ENCODE assay signal across 11 cellular contexts in genomic region chr5:69105996-69106906, GRCh38. TPM values are rescaled to one million over a fixed set of nuclear protein-coding genes. Genes with fewer than 3 reads are reported as not detected.
DNase-seq lines count a peak whose midpoint lies in the region; ATAC-seq and TF ChIP-seq lines count a peak whose summit lies in the region.
"Had no signal": no experiment of that assay in that cellular context is flagged by ENCODE, and none has a peak within 500 bp of the region (broad histone marks: within the 10 kb centered on the region; RNA-seq: fewer than 3 reads in every experiment).

No MANE protein-coding gene starts in this region.

- H3K4me3 ChIP-seq in neutrophil (ENCODE audit: low read depth in 1 of 2, low read length in 1 of 2) (no peak overlapping the region), foreskin fibroblast (ENCODE audit: low read depth in 1 of 2, low read length in 2 of 2) (no peak overlapping the region)
- H3K4me3 ChIP-seq: body of pancreas, gastroesophageal sphincter had no signal

- H3K4me1 Mint-ChIP-seq in activated CD4-positive, alpha-beta T cell treated with anti-CD3 and anti-CD28 coated beads, Interleukin-2, amount 10 ng/mL, durations not matched to agents 24 days and 14 days = no peaks in the 10 kb centered on the region
- H3K4me1 Mint-ChIP-seq in activated T-helper 1 cell treated with anti-CD3 and anti-CD28 coated beads, Interleukin-12 subunit alpha, Interleukin-12 subunit beta, Interleukin-2, Interleukin-4 antibody, amounts not matched to agents 30 ng/mL and 10 ng/mL and 1 ng/mL, durations not matched to agents 14 hours and 24 hours and 36 hours (ENCODE audit: low read depth) = peaks cover 6% of the 10 kb centered on the region

- peak overlapping the region; percentile 20 for H3K27ac Mint-ChIP-seq in activated CD4-positive, alpha-beta T cell treated with anti-CD3 and anti-CD28 coated beads, Interleukin-2, amount 10 ng/mL, durations not matched to agents 24 days and 14 days
- no peak overlapping the region for H3K27ac Mint-ChIP-seq in activated T-helper 1 cell treated with anti-CD3 and anti-CD28 coated beads, Interleukin-12 subunit alpha, Interleukin-12 subunit beta, Interleukin-2, Interleukin-4 antibody, amounts not matched to agents 30 ng/mL and 10 ng/mL and 1 ng/mL, durations not matched to agents 14 hours and 24 hours and 36 hours

- peak overlapping the region; percentile 77 for H3K27ac ChIP-seq in neutrophil
- H3K27ac ChIP-seq: body of pancreas, gastroesophageal sphincter had no signal

- TF ChIP-seq CTCF in neutrophil (IDR thresholded peaks at IDR 0.05) (no peak), foreskin fibroblast (IDR thresholded peaks at IDR 0.05; ENCODE audit: low read depth, low read length) (no peak)

- ATAC-seq in HG02981 (IDR thresholded peaks at IDR 0.05; ENCODE audit: unreplicated experiment) = peak; percentile 79
- ATAC-seq: body of pancreas, gastroesophageal sphincter had no signal

- no peaks in the 10 kb centered on the region for H3K27me3 ChIP-seq in neutrophil
- H3K27me3 ChIP-seq: body of pancreas, gastroesophageal sphincter had no signal

- peaks cover 31% of the 10 kb centered on the region for H3K36me3 ChIP-seq in neutrophil

- no peak overlapping the region for H3K4me3 Mint-ChIP-seq in activated CD4-positive, alpha-beta T cell treated with anti-CD3 and anti-CD28 coated beads, Interleukin-2, amount 10 ng/mL, durations not matched to agents 24 days and 14 days
- H3K4me3 Mint-ChIP-seq in activated T-helper 1 cell treated with anti-CD3 and anti-CD28 coated beads, Interleukin-12 subunit alpha, Interleukin-12 subunit beta, Interleukin-2, Interleukin-4 antibody, amounts not matched to agents 30 ng/mL and 10 ng/mL and 1 ng/mL, durations not matched to agents 14 hours and 24 hours and 36 hours = no peak overlapping the region

- peaks cover 52% of the 10 kb centered on the region for H3K36me3 Mint-ChIP-seq in activated CD4-positive, alpha-beta T cell treated with anti-CD3 and anti-CD28 coated beads, Interleukin-2, amount 10 ng/mL, durations not matched to agents 24 days and 14 days (ENCODE audit: low read depth)
- peaks cover 46% of the 10 kb centered on the region for H3K36me3 Mint-ChIP-seq in activated T-helper 1 cell treated with anti-CD3 and anti-CD28 coated beads, Interleukin-12 subunit alpha, Interleukin-12 subunit beta, Interleukin-2, Interleukin-4 antibody, amounts not matched to agents 30 ng/mL and 10 ng/mL and 1 ng/mL, durations not matched to agents 14 hours and 24 hours and 36 hours (ENCODE audit: low read depth)

- peaks cover 0 to 11% of the 10 kb centered on the region in 2 experiments for H3K4me1 ChIP-seq in neutrophil (ENCODE audit: control insufficient read depth in 1 of 2, insufficient read depth in 1 of 2, low read depth in 1 of 2, low read length in 1 of 2)
- H3K4me1 ChIP-seq: body of pancreas, gastroesophageal sphincter had no signal

- no peaks in the 10 kb centered on the region for H3K9me3 Mint-ChIP-seq in activated CD4-positive, alpha-beta T cell treated with anti-CD3 and anti-CD28 coated beads, Interleukin-2, amount 10 ng/mL, durations not matched to agents 24 days and 14 days
- H3K9me3 Mint-ChIP-seq in activated T-helper 1 cell treated with anti-CD3 and anti-CD28 coated beads, Interleukin-12 subunit alpha, Interleukin-12 subunit beta, Interleukin-2, Interleukin-4 antibody, amounts not matched to agents 30 ng/mL and 10 ng/mL and 1 ng/mL, durations not matched to agents 14 hours and 24 hours and 36 hours = no peaks in the 10 kb centered on the region

- no peaks in the 10 kb centered on the region for H3K27me3 Mint-ChIP-seq in activated CD4-positive, alpha-beta T cell treated with anti-CD3 and anti-CD28 coated beads, Interleukin-2, amount 10 ng/mL, durations not matched to agents 24 days and 14 days
- no peaks in the 10 kb centered on the region for H3K27me3 Mint-ChIP-seq in activated T-helper 1 cell treated with anti-CD3 and anti-CD28 coated beads, Interleukin-12 subunit alpha, Interleukin-12 subunit beta, Interleukin-2, Interleukin-4 antibody, amounts not matched to agents 30 ng/mL and 10 ng/mL and 1 ng/mL, durations not matched to agents 14 hours and 24 hours and 36 hours (ENCODE audit: insufficient read depth)

- H3K9me3 ChIP-seq in neutrophil = no peaks in the 10 kb centered on the region
- H3K9me3 ChIP-seq: body of pancreas, gastroesophageal sphincter had no signal

- intact Hi-C loops in activated CD4-positive, alpha-beta T cell treated with anti-CD3 and anti-CD28 coated beads, Interleukin-2, amount 10 ng/mL, durations not matched to agents 24 days and 14 days (cut with micrococcal nuclease) = no loop called here
- intact Hi-C loops in activated T-helper 1 cell treated with anti-CD3 and anti-CD28 coated beads, Interleukin-12 subunit alpha, Interleukin-12 subunit beta, Interleukin-2, Interleukin-4 antibody, amounts not matched to agents 30 ng/mL and 10 ng/mL and 1 ng/mL, durations not matched to agents 14 hours and 24 hours and 36 hours (cut with micrococcal nuclease) = no loop called here

- DNase-seq in activated CD4-positive, alpha-beta T cell treated with anti-CD3 and anti-CD28 coated beads, Interleukin-2, amount 10 ng/mL, durations not matched to agents 24 days and 14 days = no peak
- no peak for DNase-seq in activated CD4-positive, alpha-beta T cell treated with anti-CD3 and anti-CD28 coated beads for 1 hour
- DNase-seq in NOMO-1 treated with dmso at 0.1 percent for 144 hours (lab: John Stamatoyannopoulos, UW; ENCODE audit: unreplicated experiment) (peak; percentile 61), NCI-H1417 (lab: John Stamatoyannopoulos, UW) (no peak), foreskin fibroblast (no peak)
- DNase-seq in activated T-helper 1 cell treated with anti-CD3 and anti-CD28 coated beads, Interleukin-12 subunit alpha, Interleukin-12 subunit beta, Interleukin-2, Interleukin-4 antibody, amounts not matched to agents 30 ng/mL and 10 ng/mL and 1 ng/mL, durations not matched to agents 14 hours and 24 hours and 36 hours (ENCODE audit: low spot score) = no peak
- DNase-seq: body of pancreas, NCI-H774 had no signal

RNA-seq across cellular contexts. Expression of gene SLC30A5, which starts 12.4 kb away (rescaled TPM):
- total RNA-seq in activated CD4-positive, alpha-beta T cell treated with anti-CD3 and anti-CD28 coated beads, Interleukin-2, amount 10 ng/mL, durations not matched to agents 24 days and 14 days = 60.2 and 65.4 TPM in 2 replicates
- 60.8 and 67.4 TPM in 2 replicates for total RNA-seq in activated T-helper 1 cell treated with anti-CD3 and anti-CD28 coated beads, Interleukin-12 subunit alpha, Interleukin-12 subunit beta, Interleukin-2, Interleukin-4 antibody, amounts not matched to agents 30 ng/mL and 10 ng/mL and 1 ng/mL, durations not matched to agents 14 hours and 24 hours and 36 hours
